In genomic region chr6:138328210-138328609, GRCh38 we compare ENCODE assay signal across 17 cellular contexts. TPM values are rescaled to one million over a fixed set of nuclear protein-coding genes. Genes with fewer than 3 reads are reported as not detected.
A peak's percentile ranks its signal among the peaks of the same experiment; 100 is the strongest.
DNase-seq lines count a peak whose midpoint lies in the region; ATAC-seq and TF ChIP-seq lines count a peak whose summit lies in the region.
"Had no signal": no experiment of that assay in that cellular context is flagged by ENCODE, and none has a peak within 500 bp of the region (broad histone marks: within the 10 kb centered on the region; RNA-seq: fewer than 3 reads in every experiment).

No MANE protein-coding gene starts in this region.

- no peaks in the 10 kb centered on the region for H3K36me3 Mint-ChIP-seq in T-helper 17 cell (ENCODE audit: low read depth)
- H3K36me3 Mint-ChIP-seq: CD4-positive, CD25-positive, alpha-beta regulatory T cell had no signal

- no peaks in the 10 kb centered on the region for H3K4me1 Mint-ChIP-seq in stimulated activated naive CD8-positive, alpha-beta T cell treated with anti-CD3 and anti-CD28 coated beads, Interleukin-15, amount 100 ng/mL, for 72 hours
- H3K4me1 Mint-ChIP-seq in T-helper 17 cell: no peaks in the 10 kb centered on the region
- H3K4me1 Mint-ChIP-seq: CD4-positive, CD25-positive, alpha-beta regulatory T cell had no signal

- H3K27me3 Mint-ChIP-seq in stimulated activated naive CD8-positive, alpha-beta T cell treated with anti-CD3 and anti-CD28 coated beads, Interleukin-15, amount 100 ng/mL, for 72 hours: peaks cover 8% of the 10 kb centered on the region
- peaks cover 14% of the 10 kb centered on the region for H3K27me3 Mint-ChIP-seq in T-helper 17 cell
- H3K27me3 Mint-ChIP-seq: CD4-positive, CD25-positive, alpha-beta regulatory T cell had no signal

- DNase-seq in stimulated activated naive CD8-positive, alpha-beta T cell treated with anti-CD3 and anti-CD28 coated beads, Interleukin-15, amount 100 ng/mL, for 72 hours: no peak
- DNase-seq in stimulated activated naive CD8-positive, alpha-beta T cell treated with anti-CD3 and anti-CD28 coated beads, Interleukin-15, Interleukin-2, amounts not matched to agents 100 U/mL and 50 U/mL, for 24 hours: no peak
- peak; percentile 47 for DNase-seq in SKM-1 treated with dmso at 0.1 percent for 144 hours (lab: John Stamatoyannopoulos, UW; ENCODE audit: unreplicated experiment)
- peak; percentile 15 for DNase-seq in astrocyte of the spinal cord (ENCODE audit: low read depth, low spot score)
- DNase-seq in T-helper 17 cell: no peak
- no peak for DNase-seq in DMS79 treated with DMSO at 0.1 percent for 48 hours (lab: John Stamatoyannopoulos, UW)
- DNase-seq: CD4-positive, CD25-positive, alpha-beta regulatory T cell; DMS53; H7; IMR-90 had no signal

- ATAC-seq in stimulated activated naive CD8-positive, alpha-beta T cell treated with anti-CD3 and anti-CD28 coated beads, Interleukin-15, amount 100 ng/mL, for 72 hours: peak; percentile 68
- no peak for ATAC-seq in stimulated activated naive CD8-positive, alpha-beta T cell treated with anti-CD3 and anti-CD28 coated beads, Interleukin-15, Interleukin-2, amounts not matched to agents 100 U/mL and 50 U/mL, for 24 hours
- ATAC-seq in T-helper 17 cell: no peak
- ATAC-seq in HG02852 (IDR thresholded peaks at IDR 0.05; ENCODE audit: unreplicated experiment): no peak
- ATAC-seq: GM12878, GM23338 had no signal

- H3K4me3 Mint-ChIP-seq in stimulated activated naive CD8-positive, alpha-beta T cell treated with anti-CD3 and anti-CD28 coated beads, Interleukin-15, amount 100 ng/mL, for 72 hours: no peak overlapping the region
- no peak overlapping the region for H3K4me3 Mint-ChIP-seq in T-helper 17 cell
- H3K4me3 Mint-ChIP-seq: CD4-positive, CD25-positive, alpha-beta regulatory T cell; GM23338 had no signal

- no peak for TF ChIP-seq CTCF in astrocyte of the spinal cord (IDR thresholded peaks at IDR 0.05; ENCODE audit: low read depth, low read length)

- H3K9me3 Mint-ChIP-seq in stimulated activated naive CD8-positive, alpha-beta T cell treated with anti-CD3 and anti-CD28 coated beads, Interleukin-15, amount 100 ng/mL, for 72 hours: no peaks in the 10 kb centered on the region
- H3K9me3 Mint-ChIP-seq: GM23338 had no signal

- no peak overlapping the region for H3K27ac Mint-ChIP-seq in stimulated activated naive CD8-positive, alpha-beta T cell treated with anti-CD3 and anti-CD28 coated beads, Interleukin-15, amount 100 ng/mL, for 72 hours
- H3K27ac Mint-ChIP-seq in T-helper 17 cell: no peak overlapping the region
- H3K27ac Mint-ChIP-seq: CD4-positive, CD25-positive, alpha-beta regulatory T cell; GM23338 had no signal

- in situ Hi-C loops in astrocyte of the spinal cord (cut with HindIII; ENCODE audit: low sequenced_read_pairs): no loop called here

- no peaks in the 10 kb centered on the region for H3K9me3 ChIP-seq in T-helper 17 cell (ENCODE audit: control insufficient read depth, low read length, poor library complexity, severe bottlenecking)
- H3K9me3 ChIP-seq: BLaER1 had no signal

- H3K4me3 ChIP-seq in astrocyte of the spinal cord (ENCODE audit: low read depth, low read length): no peak overlapping the region
- H3K4me3 ChIP-seq: BLaER1, GM12878, GM23338 had no signal

RNA-seq across cellular contexts. Expression of gene SMIM28, which starts 49.5 kb away (rescaled TPM):
- total RNA-seq in T-helper 17 cell: not detected
- total RNA-seq: A673; CD4-positive, CD25-positive, alpha-beta regulatory T cell; G401; GM12878; GM23338; HT-29; IMR-90 had no signal

Comparison
In these comparisons a context has a peak if more than half of its experiments do, and no peak if none do; other contexts are left out.
1. DNase-seq: peak in SKM-1 treated with dmso at 0.1 percent for 144 hours (single experiment) and astrocyte of the spinal cord (single experiment); none in stimulated activated naive CD8-positive, alpha-beta T cell treated with anti-CD3 and anti-CD28 coated beads, Interleukin-15, amount 100 ng/mL, for 72 hours (0 of 2), stimulated activated naive CD8-positive, alpha-beta T cell treated with anti-CD3 and anti-CD28 coated beads, Interleukin-15, Interleukin-2, amounts not matched to agents 100 U/mL and 50 U/mL, for 24 hours (single experiment), T-helper 17 cell (0 of 3) and DMS79 treated with DMSO at 0.1 percent for 48 hours (single experiment).